ENCODE assay signal across 9 cellular contexts in genomic region chr5:90959262-90959661, GRCh38.
"Had no signal": no experiment of that assay in that cellular context is flagged by ENCODE, and none has a peak within 500 bp of the region (broad histone marks: within the 10 kb centered on the region; RNA-seq: fewer than 3 reads in every experiment).

No MANE protein-coding gene starts in this region.

- H3K9ac ChIP-seq: KMS-11 had no signal

- FAIRE-seq: H1, H54, HTR-8/SVneo had no signal

- H3K4me2 ChIP-seq: GM23338, KMS-11 had no signal

- H3K27ac ChIP-seq: KMS-11 had no signal

- ATAC-seq: GM23338 had no signal

- H3K4me3 ChIP-seq: GM23338 had no signal

- DNase-seq: H9, HCEC 1CT, Karpas-422, KBM-7 had no signal

- H2AFZ ChIP-seq: GM23338 had no signal
